ENCODE assay signal across 10 cellular contexts in genomic region chr1:230109871-230110667, GRCh38. TPM values are rescaled to one million over a fixed set of nuclear protein-coding genes. Genes with fewer than 3 reads are reported as not detected.
DNase-seq lines count a peak whose midpoint lies in the region; ATAC-seq, FAIRE-seq and TF ChIP-seq lines count a peak whose summit lies in the region.
"Had no signal": no experiment of that assay in that cellular context is flagged by ENCODE, and none has a peak within 500 bp of the region (broad histone marks: within the 10 kb centered on the region; RNA-seq: fewer than 3 reads in every experiment).

No MANE protein-coding gene starts in this region.

- H3K4me2 ChIP-seq in astrocyte (ENCODE audit: low read length): no peak overlapping the region

- no peak for TF ChIP-seq POLR2A in breast epithelium (IDR thresholded peaks at IDR 0.05)

- ATAC-seq in GM18873 (IDR thresholded peaks at IDR 0.05; ENCODE audit: low FRiP score, unreplicated experiment) (peak; percentile 85), HG02798 (IDR thresholded peaks at IDR 0.05; ENCODE audit: poor library complexity, unreplicated experiment) (peak; percentile 91)

- peak; percentile 90 for DNase-seq in SK-N-DZ (ENCODE audit: low spot score)
- no peak for DNase-seq in astrocyte (ENCODE audit: low read depth)
- DNase-seq in stimulated activated CD8-positive, alpha-beta memory T cell treated with anti-CD3 and anti-CD28 coated beads, Interleukin-12 subunit alpha, Interleukin-12 subunit beta, amount 100 ng/mL, for 4 hours (ENCODE audit: low read depth): peak; percentile 32
- no peak for DNase-seq in AG08395 (ENCODE audit: low spot score)
- no peak for DNase-seq in breast epithelium (ENCODE audit: low spot score in 2 of 2)
- DNase-seq in cerebellar cortex (ENCODE audit: low spot score): no peak
- DNase-seq: pancreas had no signal

- H3K79me2 ChIP-seq in astrocyte (ENCODE audit: insufficient read depth, low read length): peaks cover 86% of the 10 kb centered on the region

- H3K27me3 ChIP-seq in astrocyte (ENCODE audit: insufficient read depth, low read length) (no peaks in the 10 kb centered on the region), breast epithelium (no peaks in the 10 kb centered on the region)
- H3K27me3 ChIP-seq: pancreas had no signal

- H3K36me3 Mint-ChIP-seq in astrocyte (ENCODE audit: low read depth, unreplicated experiment): peaks cover 16% of the 10 kb centered on the region

- H3K4me1 Mint-ChIP-seq in astrocyte (ENCODE audit: low read depth, unreplicated experiment): peaks cover 88% of the 10 kb centered on the region

- no peak overlapping the region for H3K27ac ChIP-seq in astrocyte (ENCODE audit: low read depth, low read length)
- H3K27ac ChIP-seq in breast epithelium: no peak overlapping the region
- H3K27ac ChIP-seq: pancreas, VCaP had no signal

- H3K9me3 ChIP-seq in astrocyte (ENCODE audit: insufficient read depth, low read depth, low read length): no peaks in the 10 kb centered on the region
- no peaks in the 10 kb centered on the region for H3K9me3 ChIP-seq in breast epithelium
- H3K9me3 ChIP-seq: pancreas had no signal

- intact Hi-C loops in breast epithelium (cut with DNase I; ENCODE audit: low total_unique reads): no loop called here

- H2AFZ ChIP-seq in astrocyte (ENCODE audit: low read depth, low read length): no peak overlapping the region

- H3K4me3 Mint-ChIP-seq in astrocyte (ENCODE audit: unreplicated experiment): no peak overlapping the region

- H3K27ac Mint-ChIP-seq in astrocyte (ENCODE audit: unreplicated experiment): peak overlapping the region; percentile 89

- H3K36me3 ChIP-seq in astrocyte (ENCODE audit: insufficient read depth, low read length) (no peaks in the 10 kb centered on the region), breast epithelium (no peaks in the 10 kb centered on the region)

- H4K20me1 ChIP-seq in astrocyte (ENCODE audit: insufficient read depth, low read length): peaks cover 79% of the 10 kb centered on the region

- no peak overlapping the region for H3K9ac ChIP-seq in astrocyte (ENCODE audit: low read length)

- H3K4me1 ChIP-seq in astrocyte (ENCODE audit: insufficient read depth, low read length): peaks cover 52% of the 10 kb centered on the region
- H3K4me1 ChIP-seq in breast epithelium: peaks cover 0 to 3% of the 10 kb centered on the region in 2 donors

- no peak for FAIRE-seq in astrocyte (lab: Jason Lieb, UNC)
- FAIRE-seq: pancreas had no signal

- no peaks in the 10 kb centered on the region for H3K9me3 Mint-ChIP-seq in astrocyte (ENCODE audit: unreplicated experiment)

- H3K4me3 ChIP-seq in astrocyte (ENCODE audit: insufficient read depth, low read depth, low read length): no peak overlapping the region
- H3K4me3 ChIP-seq in breast epithelium: no peak overlapping the region
- H3K4me3 ChIP-seq: pancreas had no signal

- no peaks in the 10 kb centered on the region for H3K27me3 Mint-ChIP-seq in astrocyte (ENCODE audit: low read depth, unreplicated experiment)

- TF ChIP-seq CTCF in astrocyte (IDR thresholded peaks at IDR 0.05; ENCODE audit: insufficient read depth, low read depth, low read length) (no peak), breast epithelium (IDR thresholded peaks at IDR 0.05) (no peak)

RNA-seq across cellular contexts. Expression of gene GALNT2, which starts 43.0 kb away (rescaled TPM):
- 63.2 and 70.5 TPM in 2 replicates for polyA plus RNA-seq in SK-N-DZ (2014; cell fraction: cytosol; rRNA removed)
- polyA plus RNA-seq in SK-N-DZ (2014; cell fraction: nucleus; rRNA removed): 36.3 and 41.3 TPM in 2 replicates
- total RNA-seq in astrocyte (507 and 634 TPM in 2 replicates), breast epithelium (10 to 100 TPM; 27.4 to 53.0 (median 42.6) TPM)

Comparison
In these comparisons a context has a peak if more than half of its experiments do, and no peak if none do; other contexts are left out.
1. DNase-seq: peak in SK-N-DZ (single experiment) and stimulated activated CD8-positive, alpha-beta memory T cell treated with anti-CD3 and anti-CD28 coated beads, Interleukin-12 subunit alpha, Interleukin-12 subunit beta, amount 100 ng/mL, for 4 hours (single experiment); none in astrocyte (single experiment), AG08395 (single experiment), breast epithelium (0 of 2) and cerebellar cortex (single experiment).